Comparison of ENCODE assay signal across 1 cellular context in the genomic region with DNA sequence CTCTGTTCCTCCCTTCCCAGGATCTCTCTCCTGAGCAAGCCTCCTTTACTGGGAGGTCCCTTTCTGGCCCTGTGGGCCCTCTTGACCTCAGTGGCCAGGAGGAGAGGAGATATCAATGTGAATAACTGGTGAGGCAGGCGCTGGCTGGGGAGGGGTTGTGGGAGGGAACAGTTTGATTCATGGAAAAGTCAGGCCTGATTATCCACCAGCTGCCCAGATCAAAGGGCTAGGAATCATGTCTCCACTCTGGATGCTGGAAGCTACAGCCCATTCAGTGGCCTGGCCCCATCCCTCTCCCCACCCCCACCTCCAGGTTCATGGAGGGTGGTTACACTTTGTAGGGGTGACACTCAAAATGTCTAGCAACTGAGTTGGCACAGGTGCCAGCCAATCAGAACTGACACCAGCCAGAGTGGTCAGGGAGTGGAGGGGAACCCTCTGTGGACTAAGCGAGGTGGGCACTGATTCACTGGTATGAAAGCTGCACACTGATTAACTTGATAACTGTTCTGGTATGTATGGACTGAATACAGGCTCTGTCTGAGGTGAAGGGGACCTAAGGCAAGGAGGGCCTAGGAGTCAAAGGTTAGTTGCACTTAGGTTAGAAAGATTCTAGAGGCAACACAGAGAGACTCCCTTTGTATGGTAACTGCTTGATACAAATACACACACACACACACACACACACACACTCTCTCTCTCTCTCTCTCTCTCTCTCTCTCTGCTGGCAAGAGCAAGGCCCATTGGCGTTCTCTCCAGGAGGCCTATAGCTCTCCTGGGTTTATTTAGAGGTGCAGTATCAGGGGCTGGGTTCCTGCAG.
TF ChIP-seq lines count a peak whose summit lies in the region.

No MANE protein-coding gene starts in this region.

TF ChIP-seq in K562, 482 proteins besides CTCF, POLR2A, EP300 and RAD21:
- no peak for TF ChIP-seq HNRNPK (IDR thresholded peaks at IDR 0.05; ENCODE audit: low read depth, low read length, poor library complexity, severe bottlenecking)
- TF ChIP-seq, protein P1, sequence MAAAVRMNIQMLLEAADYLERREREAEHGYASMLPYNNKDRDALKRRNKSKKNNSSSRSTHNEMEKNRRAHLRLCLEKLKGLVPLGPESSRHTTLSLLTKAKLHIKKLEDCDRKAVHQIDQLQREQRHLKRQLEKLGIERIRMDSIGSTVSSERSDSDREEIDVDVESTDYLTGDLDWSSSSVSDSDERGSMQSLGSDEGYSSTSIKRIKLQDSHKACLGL (CRISPR knock-in tag; IDR thresholded peaks at IDR 0.05; ENCODE audit: borderline replicate concordance, poor library complexity, severe bottlenecking), result no peak
- no peak for TF ChIP-seq ADNP (tag; IDR thresholded peaks at IDR 0.05)
- TF ChIP-seq ZBED1 (IDR thresholded peaks at IDR 0.05), result no peak
- TF ChIP-seq SPI1 (IDR thresholded peaks at IDR 0.05; ENCODE audit: borderline replicate concordance, low read depth, low read length), result 0 out of 2 replicates have a peak, but pooled peaks have one; percentile 0
TF ChIP-seq in K562: peak in this region for 1.
